Comparison of ENCODE assay signal across 1 cellular context in genomic region chr15:41660235-41661077, GRCh38.
TF ChIP-seq lines count a peak whose summit lies in the region.

Gene MGA, plus strand, starts transcription at chr15:41660405.

TF ChIP-seq in A549, 52 proteins besides CTCF, POLR2A, EP300 and RAD21 (continued from another document):
- no peak for TF ChIP-seq RCOR1 (IDR thresholded peaks at IDR 0.05; ENCODE audit: low read depth, low read length)
- TF ChIP-seq KDM5A (IDR thresholded peaks at IDR 0.05) = no peak
- TF ChIP-seq CBX2 (IDR thresholded peaks at IDR 0.05; ENCODE audit: borderline replicate concordance, low read depth) = no peak
- no peak for TF ChIP-seq RFX5 (IDR thresholded peaks at IDR 0.05)
- TF ChIP-seq RNF2 (IDR thresholded peaks at IDR 0.05; ENCODE audit: borderline replicate concordance, low read depth) = peak; percentile 71; the same call in 1 of the 2 replicates
- TF ChIP-seq ZC3H11A (IDR thresholded peaks at IDR 0.05) = no peak
- TF ChIP-seq MAFK (IDR thresholded peaks at IDR 0.05; ENCODE audit: partially characterized antibody) = no peak
- TF ChIP-seq FOSB (CRISPR knock-in tag; IDR thresholded peaks at IDR 0.05) = no peak
